ENCODE assay signal across 10 cellular contexts in the genomic region with DNA sequence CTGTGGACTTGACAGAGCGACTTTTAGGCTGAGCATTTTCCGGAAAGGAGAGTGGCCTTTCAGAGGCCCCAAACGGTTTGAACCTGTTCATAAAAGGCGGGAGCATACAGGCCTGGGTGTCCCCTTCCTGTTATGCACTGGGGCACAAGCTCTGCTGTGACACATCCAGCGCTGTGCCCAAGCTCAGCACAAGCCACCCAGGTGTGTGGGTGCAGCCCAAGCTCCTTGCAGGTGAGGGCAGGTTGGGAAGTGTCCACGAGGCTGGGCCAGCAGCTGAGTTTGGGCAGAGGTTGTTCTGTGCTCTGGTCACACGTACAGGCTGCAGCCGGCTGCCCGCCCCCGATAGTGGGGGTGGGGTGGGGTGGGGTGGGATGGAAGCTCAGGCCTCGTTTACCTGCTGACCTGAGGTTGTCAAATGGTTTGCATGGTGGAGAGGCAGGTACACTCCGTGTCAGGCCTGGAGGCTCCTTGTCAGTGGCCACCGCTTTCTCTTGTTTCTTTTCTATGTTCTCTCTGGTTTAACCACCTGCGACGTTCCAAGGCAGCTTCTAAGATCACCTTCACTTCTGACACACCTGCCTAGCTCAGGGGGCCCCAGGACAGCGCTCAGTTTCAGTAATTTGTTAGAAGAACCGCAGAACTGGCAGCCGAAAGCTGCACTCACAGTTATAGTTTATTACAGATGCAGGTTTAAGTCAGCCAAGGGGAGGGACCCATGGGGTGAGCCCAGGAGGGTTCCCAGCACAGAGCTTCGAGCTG.
DNase-seq lines count a peak whose midpoint lies in the region; ATAC-seq and TF ChIP-seq lines count a peak whose summit lies in the region.
"Had no signal": no experiment of that assay in that cellular context is flagged by ENCODE, and none has a peak within 500 bp of the region (broad histone marks: within the 10 kb centered on the region; RNA-seq: fewer than 3 reads in every experiment).

No MANE protein-coding gene starts in this region.

- H3K9me3 ChIP-seq in A673 (ENCODE audit: low read depth, low read length, poor library complexity, severe bottlenecking), result no peaks in the 10 kb centered on the region
- H3K9me3 ChIP-seq in CD8-positive, alpha-beta memory T cell (ENCODE audit: low read length), result no peaks in the 10 kb centered on the region

- no peaks in the 10 kb centered on the region for H3K27me3 ChIP-seq in A673 (replicated peaks; ENCODE audit: insufficient read depth, low read depth, low read length, poor library complexity)
- H3K27me3 ChIP-seq in CD8-positive, alpha-beta memory T cell (ENCODE audit: insufficient read depth, low read length, poor library complexity, severe bottlenecking), result no peaks in the 10 kb centered on the region

- CTCF ChIA-PET in A673 (lab: Charles Lee), result interaction anchor here (2.1 kb wide), 1 partner anchor 10 kb away, joined by 6 read pairs; no protein-coding TSS in a partner anchor
- CTCF ChIA-PET in CD8-positive, alpha-beta memory T cell (lab: Charles Lee), result interaction anchor here (0.9 to 2.0 kb wide), 3 partner anchors 10 to 61 kb away, joined by 3 to 8 read pairs (median 8); no protein-coding TSS in a partner anchor
- CTCF ChIA-PET in activated CD8-positive, alpha-beta T cell treated with anti-CD3 and anti-CD28 coated beads for 36 hours (lab: Charles Lee), result interaction anchor here (0.8 to 5.3 kb wide), 8 partner anchors 9 to 336 kb away, joined by 3 to 32 read pairs (median 4); no protein-coding TSS in a partner anchor

- no peak overlapping the region for H3K4me3 Mint-ChIP-seq in CD8-positive, alpha-beta memory T cell
- no peak overlapping the region for H3K4me3 Mint-ChIP-seq in activated CD8-positive, alpha-beta T cell treated with anti-CD3 and anti-CD28 coated beads for 36 hours
- H3K4me3 Mint-ChIP-seq in nephron, result no peak overlapping the region

- BruUV-seq in A673 (replicated peaks; lab: Mats Ljungman, UMichigan), result no TSS peak

- no peak overlapping the region for H3K4me3 ChIP-seq in A673 (ENCODE audit: low read depth, low read length, poor library complexity, severe bottlenecking)
- no peak overlapping the region for H3K4me3 ChIP-seq in CD8-positive, alpha-beta memory T cell (ENCODE audit: low read length)

- H3K27ac Mint-ChIP-seq in CD8-positive, alpha-beta memory T cell, result no peak overlapping the region
- H3K27ac Mint-ChIP-seq in activated CD8-positive, alpha-beta T cell treated with anti-CD3 and anti-CD28 coated beads for 36 hours, result peak overlapping the region; percentile 94
- H3K27ac Mint-ChIP-seq in nephron, result peak overlapping the region in 2 of 3 experiments; percentile 89 to 94

- no peaks in the 10 kb centered on the region for H3K36me3 ChIP-seq in A673 (ENCODE audit: insufficient read depth, low read length, poor library complexity, severe bottlenecking)
- H3K36me3 ChIP-seq in CD8-positive, alpha-beta memory T cell (ENCODE audit: insufficient read depth, low read length), result no peaks in the 10 kb centered on the region

- H3K9me3 Mint-ChIP-seq in CD8-positive, alpha-beta memory T cell, result peaks cover 0 to 2% (median 0%) of the 10 kb centered on the region in 5 donors
- H3K9me3 Mint-ChIP-seq in activated CD8-positive, alpha-beta T cell treated with anti-CD3 and anti-CD28 coated beads for 36 hours, result no peaks in the 10 kb centered on the region
- no peaks in the 10 kb centered on the region for H3K9me3 Mint-ChIP-seq in nephron

- no peaks in the 10 kb centered on the region for H3K36me3 Mint-ChIP-seq in CD8-positive, alpha-beta memory T cell
- no peaks in the 10 kb centered on the region for H3K36me3 Mint-ChIP-seq in activated CD8-positive, alpha-beta T cell treated with anti-CD3 and anti-CD28 coated beads for 36 hours (ENCODE audit: low read depth)
- H3K36me3 Mint-ChIP-seq in nephron (ENCODE audit: low read depth), result no peaks in the 10 kb centered on the region

- TF ChIP-seq CTCF in A673 (conservative IDR thresholded peaks at IDR 0.05; ENCODE audit: low read depth, low read length), result no peak
- no peak for TF ChIP-seq CTCF in activated CD8-positive, alpha-beta T cell treated with anti-CD3 and anti-CD28 coated beads for 36 hours (IDR thresholded peaks at IDR 0.05)
- TF ChIP-seq CTCF in nephron (IDR thresholded peaks at IDR 0.05; ENCODE audit: unreplicated experiment in 3 of 3), result no peak

- H3K27ac ChIP-seq in A673 (ENCODE audit: low read depth, low read length, poor library complexity, severe bottlenecking), result peak overlapping the region; percentile 37
- peak overlapping the region; percentile 5 for H3K27ac ChIP-seq in CD8-positive, alpha-beta memory T cell (ENCODE audit: low read depth, low read length)

- intact Hi-C loops in A673 (cut with micrococcal nuclease; ENCODE audit: unreplicated experiment), result no loop called here
- intact Hi-C loops in activated CD8-positive, alpha-beta T cell treated with anti-CD3 and anti-CD28 coated beads for 36 hours (cut with micrococcal nuclease), result no loop called here

- peaks cover 14 to 21% of the 10 kb centered on the region in 2 donors for H3K27me3 Mint-ChIP-seq in CD8-positive, alpha-beta memory T cell
- H3K27me3 Mint-ChIP-seq in activated CD8-positive, alpha-beta T cell treated with anti-CD3 and anti-CD28 coated beads for 36 hours, result no peaks in the 10 kb centered on the region
- H3K27me3 Mint-ChIP-seq in nephron (ENCODE audit: low read depth), result peaks cover 2% of the 10 kb centered on the region

- POLR2A ChIA-PET in A673 (lab: Charles Lee; ENCODE audit: low non-redundant PET), result interaction anchor here (0.7 kb wide), 1 partner anchor 342 kb away, joined by 3 read pairs; no protein-coding TSS in a partner anchor
- POLR2A ChIA-PET in CD8-positive, alpha-beta memory T cell (lab: Charles Lee), result no interaction called here
- POLR2A ChIA-PET in activated CD8-positive, alpha-beta T cell treated with anti-CD3 and anti-CD28 coated beads for 36 hours (lab: Charles Lee), result interaction anchor here (1.5 to 1.7 kb wide), 2 partner anchors 34 to 248 kb away, joined by 3 read pairs; no protein-coding TSS in a partner anchor

- peak; percentile 8 for ATAC-seq in activated CD8-positive, alpha-beta T cell treated with anti-CD3 and anti-CD28 coated beads for 36 hours
- no peak for ATAC-seq in GM18858 (IDR thresholded peaks at IDR 0.05; ENCODE audit: unreplicated experiment)
- no peak for ATAC-seq in GM21515 (IDR thresholded peaks at IDR 0.05; ENCODE audit: unreplicated experiment)

- peaks cover 44% of the 10 kb centered on the region for H3K4me1 ChIP-seq in A673 (ENCODE audit: insufficient read depth, low read length, poor library complexity, severe bottlenecking)
- H3K4me1 ChIP-seq in CD8-positive, alpha-beta memory T cell (ENCODE audit: insufficient read depth, low read length), result peaks cover 80% of the 10 kb centered on the region

- H3K4me1 Mint-ChIP-seq in CD8-positive, alpha-beta memory T cell, result peaks cover 14 to 35% (median 22%) of the 10 kb centered on the region in 3 donors
- peaks cover 59% of the 10 kb centered on the region for H3K4me1 Mint-ChIP-seq in activated CD8-positive, alpha-beta T cell treated with anti-CD3 and anti-CD28 coated beads for 36 hours (ENCODE audit: low read depth)
- peaks cover 55% of the 10 kb centered on the region for H3K4me1 Mint-ChIP-seq in nephron

- no peak for DNase-seq in A673 (ENCODE audit: low spot score)
- DNase-seq in CD8-positive, alpha-beta memory T cell, result no peak
- peak; percentile 32 for DNase-seq in activated CD8-positive, alpha-beta T cell treated with anti-CD3 and anti-CD28 coated beads for 36 hours
- DNase-seq in KG1 (lab: John Stamatoyannopoulos, UW), result no peak
- no peak for DNase-seq in germinal center (ENCODE audit: low spot score)
- DNase-seq: NCI-H1105, SIG-M5 had no signal

Comparison
In these comparisons a context has a peak if more than half of its experiments do, and no peak if none do; other contexts are left out.
1. H3K27ac Mint-ChIP-seq: peak in activated CD8-positive, alpha-beta T cell treated with anti-CD3 and anti-CD28 coated beads for 36 hours (single experiment) and nephron (2 of 3); none in CD8-positive, alpha-beta memory T cell (0 of 8).